In genomic region chr14:23559010-23559920, GRCh38 we compare ENCODE assay signal across 8 cellular contexts. TPM values are rescaled to one million over a fixed set of nuclear protein-coding genes. Genes with fewer than 3 reads are reported as not detected.
DNase-seq lines count a peak whose midpoint lies in the region; ATAC-seq and TF ChIP-seq lines count a peak whose summit lies in the region.

No MANE protein-coding gene starts in this region.

- no peaks in the 10 kb centered on the region for H3K9me3 Mint-ChIP-seq in progenitor cell of endocrine pancreas (ENCODE audit: low read depth)

- H3K27me3 ChIP-seq in SK-N-SH (ENCODE audit: insufficient read depth), result no peaks in the 10 kb centered on the region

- H3K27me3 Mint-ChIP-seq in progenitor cell of endocrine pancreas, result no peaks in the 10 kb centered on the region

- no peak overlapping the region; a peak in 1 of 4 replicates for H3K27ac ChIP-seq in SK-N-SH (ENCODE audit: low read depth in 2 of 2, low read length in 1 of 2)

- peaks cover 4% of the 10 kb centered on the region for H3F3A ChIP-seq in SK-N-SH (replicated peaks; ENCODE audit: insufficient read depth)

- CTCF ChIA-PET in SK-N-SH (lab: Yijun Ruan, JAX), result interaction anchor here (0.5 to 19.5 kb wide), 37 partner anchors 8 to 439 kb away, joined by 3 to 785 read pairs (median 5); partner anchors contain the start of genes AP1G2, HOMEZ, JPH4 and NGDN

- H3K4me3 Mint-ChIP-seq in progenitor cell of endocrine pancreas (ENCODE audit: low read depth), result no peak overlapping the region

- H4K20me1 ChIP-seq in SK-N-SH (ENCODE audit: insufficient read depth), result no peaks in the 10 kb centered on the region

- no peaks in the 10 kb centered on the region for H3K9me3 ChIP-seq in SK-N-SH

- H3K4me3 ChIP-seq in SK-N-SH (ENCODE audit: low read depth in 2 of 2, low read length in 1 of 2), result no peak overlapping the region; a peak in 1 of 4 replicates
- H3K4me3 ChIP-seq in fibroblast of mammary gland (ENCODE audit: control insufficient read depth, low read depth, low read length), result no peak overlapping the region
- H3K4me3 ChIP-seq in lower leg skin (ENCODE audit: low read depth, poor library complexity, severe bottlenecking), result no peak overlapping the region

- TF ChIP-seq RAD21 in SK-N-SH (IDR thresholded peaks at IDR 0.05; ENCODE audit: low read length), result peak; percentile 75

- ATAC-seq in SK-N-SH treated with all-trans-retinoic acid at 6 μM for 48 hours, result no peak
- no peak for ATAC-seq in HG03159 (IDR thresholded peaks at IDR 0.05; ENCODE audit: unreplicated experiment)

- peaks cover 17 to 47% of the 10 kb centered on the region in 2 experiments for H3K36me3 ChIP-seq in SK-N-SH (replicated peaks in 1 of 2; ENCODE audit: control insufficient read depth in 1 of 2, insufficient read depth in 2 of 2, low read length in 1 of 2)

- no peak overlapping the region for H2AFZ ChIP-seq in SK-N-SH (ENCODE audit: low read depth)

- peaks cover 14% of the 10 kb centered on the region for H3K36me3 Mint-ChIP-seq in progenitor cell of endocrine pancreas (ENCODE audit: insufficient read depth)

- WGBS in SK-N-SH (ENCODE audit: low lambda C conversion rate), result 78% methylated on average over 21 of the region's 21 CpGs
- WGBS in lower leg skin, 2 donors, result 74 to 77% methylated on average over 21 of the region's 21 CpGs

- DNase-seq in SK-N-SH (peak; percentile 76), NCI-H510A (lab: John Stamatoyannopoulos, UW) (peak; percentile 14), activated T-cell treated with anti-CD3 and anti-CD28 coated beads for 4 hours (peak; percentile 52), fibroblast of mammary gland (ENCODE audit: low read depth) (peak; percentile 58), progenitor cell of endocrine pancreas (ENCODE audit: low spot score, unreplicated experiment) (peak; percentile 50), lower leg skin (ENCODE audit: low spot score in 2 of 2) (no peak)

- no peak overlapping the region for H3K9ac ChIP-seq in SK-N-SH

- peaks cover 5 to 13% of the 10 kb centered on the region in 2 experiments; a peak in 1 of 4 replicates for H3K4me1 ChIP-seq in SK-N-SH (ENCODE audit: control insufficient read depth in 1 of 2, insufficient read depth in 2 of 2, low read depth in 1 of 2, low read length in 1 of 2)

- peaks cover 14% of the 10 kb centered on the region; the same call in 1 of the 2 replicates for H3K79me2 ChIP-seq in SK-N-SH (ENCODE audit: insufficient read depth)

- no peak for TF ChIP-seq EP300 in SK-N-SH (IDR thresholded peaks at IDR 0.05; ENCODE audit: borderline replicate concordance in 1 of 2, low read depth in 1 of 2, low read length in 1 of 2)

- intact Hi-C loops in lower leg skin (cut with DNase I; ENCODE audit: low total_unique reads), result loop anchor here (5.0 kb wide), 1 partner anchor 82 kb away; no protein-coding TSS in a partner anchor

- TF ChIP-seq POLR2A in lower leg skin (IDR thresholded peaks at IDR 0.05), result no peak

- no peaks in the 10 kb centered on the region for H3K9me2 ChIP-seq in SK-N-SH

- POLR2A ChIA-PET in SK-N-SH (lab: Yijun Ruan, JAX), result interaction anchor here (1.0 to 1.9 kb wide), 4 partner anchors 19 to 84 kb away, joined by 3 to 4 read pairs (median 4); partner anchors contain the start of gene JPH4

- no peak overlapping the region for H3K27ac Mint-ChIP-seq in progenitor cell of endocrine pancreas

- H3K4me1 Mint-ChIP-seq in progenitor cell of endocrine pancreas (ENCODE audit: low read depth), result peaks cover 17% of the 10 kb centered on the region

- H3K4me2 ChIP-seq in SK-N-SH, result no peak overlapping the region

- peak; percentile 98 for TF ChIP-seq CTCF in SK-N-SH (IDR thresholded peaks at IDR 0.05)
- peak; percentile 84 for TF ChIP-seq CTCF in fibroblast of mammary gland (conservative IDR thresholded peaks at IDR 0.05; ENCODE audit: control insufficient read depth, insufficient read depth, low read depth, low read length)
- TF ChIP-seq CTCF in progenitor cell of endocrine pancreas (IDR thresholded peaks at IDR 0.05; ENCODE audit: unreplicated experiment), result peak; percentile 89
- TF ChIP-seq CTCF in lower leg skin (IDR thresholded peaks at IDR 0.05), result no peak

TF ChIP-seq in SK-N-SH, 30 proteins besides CTCF, POLR2A, EP300 and RAD21:
- no peak for TF ChIP-seq RXRA (IDR thresholded peaks at IDR 0.05; ENCODE audit: borderline replicate concordance, low read depth)
- TF ChIP-seq SMC3 (IDR thresholded peaks at IDR 0.05; ENCODE audit: low read depth, low read length), result peak; percentile 77
- no peak for TF ChIP-seq RFX5 (IDR thresholded peaks at IDR 0.05; ENCODE audit: low read length)
- no peak for TF ChIP-seq ELF1 (IDR thresholded peaks at IDR 0.05)
- TF ChIP-seq TAF1 (IDR thresholded peaks at IDR 0.05; ENCODE audit: borderline replicate concordance, low read depth, low read length), result no peak
- TF ChIP-seq POLR2AphosphoS5 (IDR thresholded peaks at IDR 0.05; ENCODE audit: low read depth, low read length), result no peak

TF ChIP-seq in SK-N-SH treated with all-trans-retinoic acid at 6 μM for 48 hours, 23 proteins besides CTCF, POLR2A, EP300 and RAD21:
- TF ChIP-seq, protein P1, sequence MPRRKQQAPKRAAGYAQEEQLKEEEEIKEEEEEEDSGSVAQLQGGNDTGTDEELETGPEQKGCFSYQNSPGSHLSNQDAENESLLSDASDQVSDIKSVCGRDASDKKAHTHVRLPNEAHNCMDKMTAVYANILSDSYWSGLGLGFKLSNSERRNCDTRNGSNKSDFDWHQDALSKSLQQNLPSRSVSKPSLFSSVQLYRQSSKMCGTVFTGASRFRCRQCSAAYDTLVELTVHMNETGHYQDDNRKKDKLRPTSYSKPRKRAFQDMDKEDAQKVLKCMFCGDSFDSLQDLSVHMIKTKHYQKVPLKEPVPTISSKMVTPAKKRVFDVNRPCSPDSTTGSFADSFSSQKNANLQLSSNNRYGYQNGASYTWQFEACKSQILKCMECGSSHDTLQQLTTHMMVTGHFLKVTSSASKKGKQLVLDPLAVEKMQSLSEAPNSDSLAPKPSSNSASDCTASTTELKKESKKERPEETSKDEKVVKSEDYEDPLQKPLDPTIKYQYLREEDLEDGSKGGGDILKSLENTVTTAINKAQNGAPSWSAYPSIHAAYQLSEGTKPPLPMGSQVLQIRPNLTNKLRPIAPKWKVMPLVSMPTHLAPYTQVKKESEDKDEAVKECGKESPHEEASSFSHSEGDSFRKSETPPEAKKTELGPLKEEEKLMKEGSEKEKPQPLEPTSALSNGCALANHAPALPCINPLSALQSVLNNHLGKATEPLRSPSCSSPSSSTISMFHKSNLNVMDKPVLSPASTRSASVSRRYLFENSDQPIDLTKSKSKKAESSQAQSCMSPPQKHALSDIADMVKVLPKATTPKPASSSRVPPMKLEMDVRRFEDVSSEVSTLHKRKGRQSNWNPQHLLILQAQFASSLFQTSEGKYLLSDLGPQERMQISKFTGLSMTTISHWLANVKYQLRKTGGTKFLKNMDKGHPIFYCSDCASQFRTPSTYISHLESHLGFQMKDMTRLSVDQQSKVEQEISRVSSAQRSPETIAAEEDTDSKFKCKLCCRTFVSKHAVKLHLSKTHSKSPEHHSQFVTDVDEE (CRISPR knock-in tag; IDR thresholded peaks at IDR 0.05), result no peak
- TF ChIP-seq ZFP30 (CRISPR knock-in tag; IDR thresholded peaks at IDR 0.05) (no peak), PPARA (CRISPR knock-in tag; IDR thresholded peaks at IDR 0.05; ENCODE audit: borderline replicate concordance) (no peak), OSR1 (CRISPR knock-in tag; IDR thresholded peaks at IDR 0.05) (no peak), SNAI2 (CRISPR knock-in tag; IDR thresholded peaks at IDR 0.05) (no peak), TCF4 (CRISPR knock-in tag; IDR thresholded peaks at IDR 0.05; ENCODE audit: borderline replicate concordance) (no peak), ESRRG (CRISPR knock-in tag; IDR thresholded peaks at IDR 0.05) (no peak)

RNA-seq across cellular contexts. Expression of gene THTPA, which starts 3.2 kb away (rescaled TPM):
- 15.5 and 16.3 TPM in 2 replicates for polyA plus RNA-seq in SK-N-SH (2012; rRNA removed)
- polyA plus RNA-seq in SK-N-SH (2012; cell fraction: cytosol; rRNA removed), result 7.5 and 9.0 TPM in 2 replicates
- 43.9 and 56.7 TPM in 2 replicates for polyA plus RNA-seq in SK-N-SH (2012; cell fraction: nucleus; rRNA removed)
- total RNA-seq in progenitor cell of endocrine pancreas (17.3 and 20.6 TPM in 2 replicates), lower leg skin (10 to 100 TPM in 3 of 4 donors, 1 to 10 TPM in 1; 2.8 to 10.9 (median 10.7) TPM)

RNA-seq across cellular contexts. Expression of gene ZFHX2, which starts 7.7 kb away (rescaled TPM):
- 0.28 and 0.77 TPM in 2 replicates for polyA plus RNA-seq in SK-N-SH (2012; rRNA removed)
- 0.39 and 0.42 TPM in 2 replicates for polyA plus RNA-seq in SK-N-SH (2012; cell fraction: cytosol; rRNA removed)
- 2.1 and 2.9 TPM in 2 replicates for polyA plus RNA-seq in SK-N-SH (2012; cell fraction: nucleus; rRNA removed)
- total RNA-seq in progenitor cell of endocrine pancreas, result 13.6 and 16.4 TPM in 2 replicates
- total RNA-seq in lower leg skin, result under 1 TPM; 0.19 to 0.49 (median 0.27) TPM

RNA-seq across cellular contexts. Expression of gene AP1G2, which starts 8.3 kb away (rescaled TPM):
- 88.3 and 114 TPM in 2 replicates for polyA plus RNA-seq in SK-N-SH (2012; rRNA removed)
- 12.5 and 18.4 TPM in 2 replicates for polyA plus RNA-seq in SK-N-SH (2012; cell fraction: cytosol; rRNA removed)
- 850 and 900 TPM in 2 replicates for polyA plus RNA-seq in SK-N-SH (2012; cell fraction: nucleus; rRNA removed)
- total RNA-seq in progenitor cell of endocrine pancreas, result 262 and 268 TPM in 2 replicates
- total RNA-seq in lower leg skin, result 100 to 1,000 TPM; 113 to 206 (median 141) TPM

RNA-seq across cellular contexts. Expression of gene JPH4, which starts 19.3 kb away (rescaled TPM):
- 8.7 and 8.8 TPM in 2 replicates for polyA plus RNA-seq in SK-N-SH (2012; rRNA removed)
- 5.7 and 7.9 TPM in 2 replicates for polyA plus RNA-seq in SK-N-SH (2012; cell fraction: cytosol; rRNA removed)
- polyA plus RNA-seq in SK-N-SH (2012; cell fraction: nucleus; rRNA removed), result 20.9 and 25.3 TPM in 2 replicates
- total RNA-seq in progenitor cell of endocrine pancreas (not detected in 2 replicates), lower leg skin (1 to 10 TPM in 3 of 4 donors, under 1 TPM in 1; 0.34 to 3.6 (median 1.4) TPM)

Comparison
In these comparisons a context has a peak if more than half of its experiments do, and no peak if none do; other contexts are left out.
1. DNase-seq: peak in SK-N-SH (single experiment), NCI-H510A (single experiment), activated T-cell treated with anti-CD3 and anti-CD28 coated beads for 4 hours (single experiment), fibroblast of mammary gland (single experiment) and progenitor cell of endocrine pancreas (single experiment); none in lower leg skin (0 of 2).
2. CTCF ChIP-seq: peak in SK-N-SH (single experiment), fibroblast of mammary gland (single experiment) and progenitor cell of endocrine pancreas (single experiment); none in lower leg skin (0 of 3).